Comparison of ENCODE assay signal across 32 cellular contexts in genomic region chr4:22492987-22493386, GRCh38.
"Had no signal": no experiment of that assay in that cellular context is flagged by ENCODE, and none has a peak within 500 bp of the region (broad histone marks: within the 10 kb centered on the region; RNA-seq: fewer than 3 reads in every experiment).

No MANE protein-coding gene starts in this region.

- H3K27me3 ChIP-seq: brain microvascular endothelial cell, dorsolateral prefrontal cortex, heart left ventricle had no signal

- DNase-seq: activated CD4-positive, alpha-beta T cell treated with anti-CD3 and anti-CD28 coated beads for 36 hours; activated CD4-positive, alpha-beta T cell treated with anti-CD3 and anti-CD28 coated beads, Interleukin-2, amount 10 ng/mL, durations not matched to agents 7 days and 5 days; activated CD4-positive, alpha-beta T cell treated with anti-CD3 and anti-CD28 coated beads, Interleukin-2, amount 50 U/mL, for 48 hours; activated CD4-positive, CD25-positive, alpha-beta regulatory T cell; activated CD4-positive, CD25-positive, alpha-beta regulatory T cell treated with anti-CD3 and anti-CD28 coated beads, Interleukin-2, amount 50 U/mL, for 72 hours; activated CD8-positive, alpha-beta memory T cell treated with anti-CD3 and anti-CD28 coated beads for 24 hours; activated CD8-positive, alpha-beta T cell treated with anti-CD3 and anti-CD28 coated beads for 36 hours; activated effector memory CD4-positive, alpha-beta T cell treated with Interleukin-2 at 50 U/mL for 16 hours; activated gamma-delta T cell treated with Interleukin-2 at 50 U/mL for 16 hours; activated naive CD4-positive, alpha-beta T cell treated with anti-CD3 and anti-CD28 coated beads, Interleukin-2, amount 50 U/mL, for 16 hours; activated naive CD4-positive, alpha-beta T cell treated with Interleukin-2 at 50 U/mL for 16 hours; activated T-cell treated with anti-CD3 and anti-CD28 coated beads, Interleukin-2, amount 50 U/mL, for 4 hours; amniotic stem cell; anterior cingulate cortex; brain microvascular endothelial cell; dorsolateral prefrontal cortex; effector memory CD8-positive, alpha-beta T cell; foreskin fibroblast; heart left ventricle; T-helper 1 cell; T-helper 17 cell; T1000; WERI-Rb-1 had no signal

- FAIRE-seq: astrocyte, bronchial epithelial cell, frontal cortex had no signal

- H3K27ac ChIP-seq: brain microvascular endothelial cell, coronary artery, dorsolateral prefrontal cortex, heart left ventricle, WERI-Rb-1 had no signal

- H3K27ac Mint-ChIP-seq: activated CD4-positive, alpha-beta T cell treated with anti-CD3 and anti-CD28 coated beads for 36 hours; activated CD4-positive, alpha-beta T cell treated with anti-CD3 and anti-CD28 coated beads, Interleukin-2, amount 10 ng/mL, durations not matched to agents 7 days and 5 days; activated CD8-positive, alpha-beta T cell treated with anti-CD3 and anti-CD28 coated beads for 36 hours; activated naive CD8-positive, alpha-beta T cell; activated T-helper 17 cell treated with anti-CD3 and anti-CD28 coated beads, Interleukin-2, amount 50 U/mL, for 72 hours; dendritic cell treated with granulocyte-macrophage colony-stimulating factor and Interleukin-4, amounts not matched to agents 40 ng/mL and 50 ng/mL, for 4 days; effector memory CD8-positive, alpha-beta T cell; T-helper 17 cell; T-helper 2 cell treated with Interferon-gamma antibody and Interleukin-4, amounts not matched to agents 5 μg/mL and 100 μg/mL, for 36 hours had no signal

- H3K4me1 Mint-ChIP-seq: activated CD4-positive, alpha-beta T cell treated with anti-CD3 and anti-CD28 coated beads for 36 hours; activated CD4-positive, alpha-beta T cell treated with anti-CD3 and anti-CD28 coated beads, Interleukin-2, amount 10 ng/mL, durations not matched to agents 7 days and 5 days; activated T-helper 17 cell treated with anti-CD3 and anti-CD28 coated beads, Interleukin-2, amount 50 U/mL, for 72 hours; central memory CD8-positive, alpha-beta T cell; T-helper 17 cell had no signal

- ATAC-seq: activated CD4-positive, alpha-beta T cell treated with anti-CD3 and anti-CD28 coated beads for 36 hours; activated CD8-positive, alpha-beta T cell treated with anti-CD3 and anti-CD28 coated beads for 36 hours; activated T-cell treated with anti-CD3 and anti-CD28 coated beads, Interleukin-2, amount 50 U/mL, for 4 hours; activated T-helper 17 cell treated with anti-CD3 and anti-CD28 coated beads, Interleukin-2, amount 50 U/mL, for 72 hours; effector memory CD8-positive, alpha-beta T cell; heart left ventricle; T-helper 17 cell had no signal

- H3K4me3 ChIP-seq: coronary artery, dorsolateral prefrontal cortex, heart left ventricle had no signal

- H3K9me3 ChIP-seq: heart left ventricle had no signal

- H3K4me3 Mint-ChIP-seq: activated CD4-positive, alpha-beta T cell treated with anti-CD3 and anti-CD28 coated beads for 36 hours; activated CD4-positive, alpha-beta T cell treated with anti-CD3 and anti-CD28 coated beads, Interleukin-2, amount 10 ng/mL, durations not matched to agents 7 days and 5 days; activated CD8-positive, alpha-beta T cell treated with anti-CD3 and anti-CD28 coated beads for 36 hours; activated naive CD8-positive, alpha-beta T cell; activated T-cell treated with anti-CD3 and anti-CD28 coated beads, Interleukin-2, amount 50 U/mL, for 4 hours; activated T-helper 17 cell treated with anti-CD3 and anti-CD28 coated beads, Interleukin-2, amount 50 U/mL, for 72 hours; central memory CD8-positive, alpha-beta T cell; dendritic cell treated with granulocyte-macrophage colony-stimulating factor and Interleukin-4, amounts not matched to agents 40 ng/mL and 50 ng/mL, for 4 days; effector memory CD8-positive, alpha-beta T cell; T-helper 17 cell; T-helper 2 cell treated with Interferon-gamma antibody and Interleukin-4, amounts not matched to agents 5 μg/mL and 100 μg/mL, for 36 hours had no signal

- H3K9me3 Mint-ChIP-seq: activated CD8-positive, alpha-beta T cell treated with anti-CD3 and anti-CD28 coated beads for 36 hours; T-helper 2 cell treated with Interferon-gamma antibody and Interleukin-4, amounts not matched to agents 5 μg/mL and 100 μg/mL, for 36 hours had no signal

- H3K27me3 Mint-ChIP-seq: activated CD4-positive, alpha-beta T cell treated with anti-CD3 and anti-CD28 coated beads for 36 hours; activated CD4-positive, alpha-beta T cell treated with anti-CD3 and anti-CD28 coated beads, Interleukin-2, amount 10 ng/mL, durations not matched to agents 7 days and 5 days; activated CD8-positive, alpha-beta T cell treated with anti-CD3 and anti-CD28 coated beads for 36 hours; activated naive CD8-positive, alpha-beta T cell; activated T-helper 17 cell treated with anti-CD3 and anti-CD28 coated beads, Interleukin-2, amount 50 U/mL, for 72 hours; central memory CD8-positive, alpha-beta T cell; effector memory CD8-positive, alpha-beta T cell; T-helper 17 cell had no signal

- H3K36me3 ChIP-seq: brain microvascular endothelial cell, heart left ventricle, WERI-Rb-1 had no signal
